ENCODE assay signal across 17 cellular contexts in the genomic region with DNA sequence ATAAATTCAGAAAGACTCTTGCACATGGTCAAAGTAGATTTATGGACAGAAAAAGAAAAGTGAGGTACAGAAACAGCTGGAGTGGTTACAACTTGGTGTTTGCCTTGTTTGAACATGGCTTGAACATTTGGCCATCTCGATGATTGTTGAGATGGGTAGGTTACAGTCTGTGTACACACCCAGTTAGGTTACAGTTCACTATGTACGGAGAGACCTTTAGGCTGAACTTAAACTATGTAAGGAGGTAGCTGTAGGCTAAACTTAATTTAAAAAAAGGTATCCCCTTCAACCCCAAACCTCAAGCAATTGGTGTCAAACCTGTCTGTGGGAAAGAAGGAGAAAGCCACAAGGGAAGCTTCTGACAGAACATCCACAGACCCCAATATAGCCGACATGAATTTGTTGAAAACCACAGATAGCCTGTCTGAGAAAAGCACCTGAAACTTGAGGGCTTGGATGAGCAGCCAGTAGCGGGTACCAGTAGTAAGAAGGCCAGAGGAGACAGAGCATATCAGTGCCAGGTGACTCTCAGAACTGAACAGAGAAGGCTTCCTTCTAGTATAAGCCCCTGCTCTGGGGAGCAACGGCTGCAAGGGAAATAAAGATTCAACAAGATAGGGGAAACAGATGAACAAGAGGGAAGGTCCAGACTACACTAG.
DNase-seq lines count a peak whose midpoint lies in the region; ATAC-seq and TF ChIP-seq lines count a peak whose summit lies in the region.
"Had no signal": no experiment of that assay in that cellular context is flagged by ENCODE, and none has a peak within 500 bp of the region (broad histone marks: within the 10 kb centered on the region; RNA-seq: fewer than 3 reads in every experiment).

No MANE protein-coding gene starts in this region.

- TF ChIP-seq POLR2A in right lobe of liver (IDR thresholded peaks at IDR 0.05) (no peak), ovary (IDR thresholded peaks at IDR 0.05) (no peak)

- H3K4me3 ChIP-seq in right lobe of liver (no peak overlapping the region), ovary (no peak overlapping the region)
- H3K4me3 ChIP-seq: adrenal gland had no signal

- TF ChIP-seq CTCF in foreskin keratinocyte (conservative IDR thresholded peaks at IDR 0.05) (no peak), right lobe of liver (IDR thresholded peaks at IDR 0.05) (no peak), ovary (IDR thresholded peaks at IDR 0.05) (no peak)

- intact Hi-C loops in right lobe of liver (cut with DNase I) = no loop called here
- intact Hi-C loops in ovary (cut with DNase I) = no loop called here

- H3K9me3 ChIP-seq in right lobe of liver = no peaks in the 10 kb centered on the region
- H3K9me3 ChIP-seq in ovary = no peaks in the 10 kb centered on the region
- H3K9me3 ChIP-seq: adrenal gland had no signal

- ATAC-seq in GM18498 (IDR thresholded peaks at IDR 0.05; ENCODE audit: unreplicated experiment) = peak; percentile 95
- ATAC-seq in GM19463 (IDR thresholded peaks at IDR 0.05; ENCODE audit: unreplicated experiment) = peak; percentile 81
- peak; percentile 82 for ATAC-seq in HG02623 (IDR thresholded peaks at IDR 0.05; ENCODE audit: unreplicated experiment)
- ATAC-seq in HG03135 (IDR thresholded peaks at IDR 0.05; ENCODE audit: unreplicated experiment) = peak; percentile 69
- no peak for ATAC-seq in foreskin keratinocyte
- ATAC-seq in right lobe of liver = no peak
- ATAC-seq: activated T-cell treated with anti-CD3 and anti-CD28 coated beads, Interleukin-2, amount 50 U/mL, for 72 hours had no signal

- H3K36me3 ChIP-seq in right lobe of liver = no peaks in the 10 kb centered on the region
- H3K36me3 ChIP-seq in ovary = no peaks in the 10 kb centered on the region
- H3K36me3 ChIP-seq: adrenal gland had no signal

- H3K27ac ChIP-seq in foreskin keratinocyte (no peak overlapping the region), right lobe of liver (no peak overlapping the region), ovary (no peak overlapping the region)
- H3K27ac ChIP-seq: adrenal gland had no signal

- H3K27me3 ChIP-seq in foreskin keratinocyte = no peaks in the 10 kb centered on the region
- no peaks in the 10 kb centered on the region for H3K27me3 ChIP-seq in right lobe of liver
- H3K27me3 ChIP-seq in ovary = no peaks in the 10 kb centered on the region
- H3K27me3 ChIP-seq: adrenal gland had no signal

- H3K4me1 ChIP-seq in foreskin keratinocyte (no peaks in the 10 kb centered on the region), right lobe of liver (no peaks in the 10 kb centered on the region), ovary (ENCODE audit: insufficient read depth) (no peaks in the 10 kb centered on the region)
- H3K4me1 ChIP-seq: adrenal gland had no signal

- WGBS in right lobe of liver (ENCODE audit: insufficient coverage, low coverage, low lambda C conversion rate, missing lambda C conversion rate) = 38% methylated on average over 5 of the region's 5 CpGs
- WGBS in ovary, 3 donors = 70 to 82% (median 71%) methylated on average over 5 of the region's 5 CpGs

- TF ChIP-seq EP300 in ovary (IDR thresholded peaks at IDR 0.05) = no peak

- DNase-seq in foreskin keratinocyte = no peak
- DNase-seq in NCI-H345 (lab: John Stamatoyannopoulos, UW) = no peak
- no peak for DNase-seq in right lobe of liver
- no peak for DNase-seq in ovary
- DNase-seq: activated CD4-positive, alpha-beta T cell treated with anti-CD3 and anti-CD28 coated beads, Interleukin-2, amount 50 U/mL, for 1 hour; activated T-cell treated with anti-CD3 and anti-CD28 coated beads, Interleukin-2, amount 50 U/mL, for 72 hours; adrenal gland; CD4-positive, alpha-beta T cell; H7; NCI-H187; occipital lobe; substantia nigra; T-helper 9 cell had no signal

Comparison
In these comparisons a context has a peak if more than half of its experiments do, and no peak if none do; other contexts are left out.
1. ATAC-seq: peak in GM18498 (single experiment), GM19463 (single experiment), HG02623 (single experiment) and HG03135 (single experiment); none in foreskin keratinocyte (single experiment) and right lobe of liver (0 of 4).